ENCODE assay signal across 1 cellular context in the genomic region with DNA sequence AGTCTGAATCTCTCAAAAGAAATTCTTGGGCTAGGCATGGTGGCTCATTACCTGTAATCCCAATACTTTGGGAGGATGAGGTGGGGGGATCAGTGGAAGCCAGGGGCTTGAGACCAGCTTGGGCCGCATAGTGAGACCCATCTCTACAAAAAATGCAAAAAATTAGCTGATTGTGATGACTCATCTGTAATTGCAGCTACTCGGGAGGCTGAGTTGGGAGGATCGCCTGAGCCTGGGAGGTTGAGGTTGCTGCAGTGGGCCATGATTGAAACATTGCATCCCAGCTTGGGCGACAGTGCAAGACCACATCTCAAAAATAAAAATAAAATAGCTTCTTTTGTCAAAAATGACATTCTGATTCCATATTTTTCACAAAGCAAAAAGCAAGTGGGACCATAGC.
TF ChIP-seq lines count a peak whose summit lies in the region.

No MANE protein-coding gene starts in this region.

TF ChIP-seq in HepG2, 621 proteins besides CTCF, POLR2A, EP300 and RAD21 (continued from another document):
- no peak for TF ChIP-seq ZNF556 (CRISPR knock-in tag; IDR thresholded peaks at IDR 0.05; ENCODE audit: borderline replicate concordance)
- TF ChIP-seq PCBP1 (IDR thresholded peaks at IDR 0.05; ENCODE audit: borderline replicate concordance, low read depth, low read length) = no peak
- peak; percentile 45 to 60; a peak in 3 of 4 replicates for TF ChIP-seq MAFK (conservative IDR thresholded peaks at IDR 0.05 in 1 of 2, IDR thresholded peaks at IDR 0.05 in 1 of 2; ENCODE audit: low read length in 2 of 2)
- TF ChIP-seq CEBPB (IDR thresholded peaks at IDR 0.05; ENCODE audit: borderline replicate concordance, low read depth, low read length) = no peak
- peak; percentile 50 for TF ChIP-seq MAFF (IDR thresholded peaks at IDR 0.05; ENCODE audit: low read depth, low read length)
- no peak for TF ChIP-seq SRY (CRISPR knock-in tag; IDR thresholded peaks at IDR 0.05)
- TF ChIP-seq RORA (CRISPR knock-in tag; IDR thresholded peaks at IDR 0.05) = no peak
